In the genomic region with DNA sequence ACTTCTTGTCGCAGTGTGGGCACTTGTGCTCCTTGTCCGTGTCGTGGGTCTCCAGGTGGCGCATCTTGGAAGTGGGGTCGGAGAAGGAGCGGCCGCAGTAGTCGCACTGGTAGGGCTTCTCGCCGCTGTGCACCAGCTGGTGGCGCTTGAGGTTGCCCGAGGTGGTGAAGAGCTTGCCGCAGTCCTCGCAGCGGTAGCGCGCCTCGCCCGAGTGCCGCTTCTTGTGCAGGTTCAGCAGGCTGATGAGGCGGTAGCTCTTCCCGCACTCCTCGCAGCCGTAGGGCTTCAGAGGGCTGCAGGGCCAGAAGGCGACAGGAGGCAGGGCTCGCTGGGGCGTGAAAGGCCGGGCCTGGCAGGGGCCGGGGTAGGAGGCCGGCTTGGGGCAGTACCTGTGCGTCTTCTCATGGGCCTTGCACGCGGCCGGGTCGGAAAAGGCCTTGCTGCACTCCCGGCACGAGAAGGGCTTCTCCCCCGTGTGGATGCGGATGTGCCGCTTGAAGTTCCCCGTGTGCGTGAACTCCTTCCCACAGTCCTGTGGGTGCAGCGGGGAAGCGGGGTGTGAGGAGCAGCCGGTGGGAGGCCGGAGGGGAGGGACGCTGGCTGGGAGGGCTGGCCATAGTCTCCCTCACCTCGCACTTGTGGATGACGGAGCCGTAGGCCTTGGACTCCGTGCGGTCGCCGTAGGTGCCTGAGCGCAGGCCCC, we compare ENCODE assay signal across 1 cellular context.
TF ChIP-seq lines count a peak whose summit lies in the region.

No MANE protein-coding gene starts in this region.

TF ChIP-seq in H1, 55 proteins besides CTCF, POLR2A, EP300 and RAD21:
- TF ChIP-seq EZH2 (IDR thresholded peaks at IDR 0.05; ENCODE audit: low read depth, low read length, severe bottlenecking) (no peak), YY1 (IDR thresholded peaks at IDR 0.05; ENCODE audit: low read depth, low read length) (no peak), CBX5 (IDR thresholded peaks at IDR 0.05; ENCODE audit: low read depth, low read length) (no peak), SP2 (IDR thresholded peaks at IDR 0.05; ENCODE audit: low read length) (no peak), SUZ12 (IDR thresholded peaks at IDR 0.05; ENCODE audit: low read length) (no peak), TBP (IDR thresholded peaks at IDR 0.05; ENCODE audit: low read depth, low read length) (no peak), SAP30 (IDR thresholded peaks at IDR 0.05; ENCODE audit: insufficient read depth, insufficient replicate concordance, low read length) (no peak), GTF2F1 (IDR thresholded peaks at IDR 0.05; ENCODE audit: borderline replicate concordance, low read depth, low read length) (no peak), JUND (IDR thresholded peaks at IDR 0.05; ENCODE audit: low read length) (no peak)
